Comparison of ENCODE assay signal across 9 cellular contexts in the genomic region with DNA sequence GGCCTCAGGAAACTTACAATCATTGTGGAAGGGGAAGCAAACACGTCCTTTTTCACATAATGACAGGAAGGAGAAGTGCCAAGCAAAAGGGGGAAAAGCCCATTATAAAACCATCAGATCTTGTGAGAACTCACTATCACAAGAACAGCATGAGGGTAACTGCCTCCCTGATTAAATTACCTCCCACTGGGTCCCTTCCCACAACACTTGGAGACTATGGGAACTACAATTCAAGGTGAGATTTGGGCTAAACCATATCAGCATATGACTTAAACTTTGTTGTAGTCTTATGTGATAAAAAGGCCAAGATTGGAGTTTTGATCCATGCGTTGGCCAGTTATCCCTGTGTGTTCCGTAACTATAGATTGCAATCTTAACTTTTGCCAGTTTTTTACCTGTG.
"Had no signal": no experiment of that assay in that cellular context is flagged by ENCODE, and none has a peak within 500 bp of the region (broad histone marks: within the 10 kb centered on the region; RNA-seq: fewer than 3 reads in every experiment).

No MANE protein-coding gene starts in this region.

- H3K9ac ChIP-seq: GM23248 had no signal

- H3K9me3 ChIP-seq: HAP-1 had no signal

- ATAC-seq: HCT116, HepG2 had no signal

- H3K36me3 Mint-ChIP-seq: IgD-negative memory B cell had no signal

- H3K36me3 ChIP-seq: HAP-1 had no signal

- H3K4me3 Mint-ChIP-seq: HFFc6, IgD-negative memory B cell had no signal

- H3K27ac Mint-ChIP-seq: HFFc6, IgD-negative memory B cell had no signal

- DNase-seq: GM23248, GOT3, H7, HFFc6 had no signal

- H3K9me3 Mint-ChIP-seq: HFFc6, IgD-negative memory B cell had no signal

- H3K27ac ChIP-seq: GM23248, HL-60 had no signal

- H3K4me3 ChIP-seq: GM23248, HAP-1 had no signal

- H3K4me1 ChIP-seq: HAP-1 had no signal
